2 cellular contexts compared by ENCODE assay signal in the genomic region with DNA sequence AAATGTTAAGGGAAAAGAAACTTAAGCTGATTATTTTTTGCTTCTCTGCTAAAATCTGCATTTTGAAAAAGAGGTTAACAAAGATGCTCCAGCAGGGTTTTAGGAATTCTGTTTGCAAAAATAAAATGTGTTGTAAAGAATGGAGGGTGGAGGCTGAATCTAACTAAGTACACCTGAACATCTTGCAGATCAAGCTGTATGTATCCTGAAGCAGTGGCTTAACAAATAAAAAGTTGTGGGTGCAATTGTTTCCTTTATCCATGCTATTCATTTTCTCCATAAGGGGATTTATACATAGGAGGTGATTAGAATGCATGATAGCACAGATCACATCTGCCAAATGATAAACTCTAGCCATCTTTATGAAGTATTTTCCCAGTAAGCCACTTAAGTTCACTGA.
TF ChIP-seq lines count a peak whose summit lies in the region.

No MANE protein-coding gene starts in this region.

TF ChIP-seq in GM23338, 12 proteins besides CTCF, POLR2A, EP300 and RAD21 (continued from another document):
- TF ChIP-seq, protein P1, sequence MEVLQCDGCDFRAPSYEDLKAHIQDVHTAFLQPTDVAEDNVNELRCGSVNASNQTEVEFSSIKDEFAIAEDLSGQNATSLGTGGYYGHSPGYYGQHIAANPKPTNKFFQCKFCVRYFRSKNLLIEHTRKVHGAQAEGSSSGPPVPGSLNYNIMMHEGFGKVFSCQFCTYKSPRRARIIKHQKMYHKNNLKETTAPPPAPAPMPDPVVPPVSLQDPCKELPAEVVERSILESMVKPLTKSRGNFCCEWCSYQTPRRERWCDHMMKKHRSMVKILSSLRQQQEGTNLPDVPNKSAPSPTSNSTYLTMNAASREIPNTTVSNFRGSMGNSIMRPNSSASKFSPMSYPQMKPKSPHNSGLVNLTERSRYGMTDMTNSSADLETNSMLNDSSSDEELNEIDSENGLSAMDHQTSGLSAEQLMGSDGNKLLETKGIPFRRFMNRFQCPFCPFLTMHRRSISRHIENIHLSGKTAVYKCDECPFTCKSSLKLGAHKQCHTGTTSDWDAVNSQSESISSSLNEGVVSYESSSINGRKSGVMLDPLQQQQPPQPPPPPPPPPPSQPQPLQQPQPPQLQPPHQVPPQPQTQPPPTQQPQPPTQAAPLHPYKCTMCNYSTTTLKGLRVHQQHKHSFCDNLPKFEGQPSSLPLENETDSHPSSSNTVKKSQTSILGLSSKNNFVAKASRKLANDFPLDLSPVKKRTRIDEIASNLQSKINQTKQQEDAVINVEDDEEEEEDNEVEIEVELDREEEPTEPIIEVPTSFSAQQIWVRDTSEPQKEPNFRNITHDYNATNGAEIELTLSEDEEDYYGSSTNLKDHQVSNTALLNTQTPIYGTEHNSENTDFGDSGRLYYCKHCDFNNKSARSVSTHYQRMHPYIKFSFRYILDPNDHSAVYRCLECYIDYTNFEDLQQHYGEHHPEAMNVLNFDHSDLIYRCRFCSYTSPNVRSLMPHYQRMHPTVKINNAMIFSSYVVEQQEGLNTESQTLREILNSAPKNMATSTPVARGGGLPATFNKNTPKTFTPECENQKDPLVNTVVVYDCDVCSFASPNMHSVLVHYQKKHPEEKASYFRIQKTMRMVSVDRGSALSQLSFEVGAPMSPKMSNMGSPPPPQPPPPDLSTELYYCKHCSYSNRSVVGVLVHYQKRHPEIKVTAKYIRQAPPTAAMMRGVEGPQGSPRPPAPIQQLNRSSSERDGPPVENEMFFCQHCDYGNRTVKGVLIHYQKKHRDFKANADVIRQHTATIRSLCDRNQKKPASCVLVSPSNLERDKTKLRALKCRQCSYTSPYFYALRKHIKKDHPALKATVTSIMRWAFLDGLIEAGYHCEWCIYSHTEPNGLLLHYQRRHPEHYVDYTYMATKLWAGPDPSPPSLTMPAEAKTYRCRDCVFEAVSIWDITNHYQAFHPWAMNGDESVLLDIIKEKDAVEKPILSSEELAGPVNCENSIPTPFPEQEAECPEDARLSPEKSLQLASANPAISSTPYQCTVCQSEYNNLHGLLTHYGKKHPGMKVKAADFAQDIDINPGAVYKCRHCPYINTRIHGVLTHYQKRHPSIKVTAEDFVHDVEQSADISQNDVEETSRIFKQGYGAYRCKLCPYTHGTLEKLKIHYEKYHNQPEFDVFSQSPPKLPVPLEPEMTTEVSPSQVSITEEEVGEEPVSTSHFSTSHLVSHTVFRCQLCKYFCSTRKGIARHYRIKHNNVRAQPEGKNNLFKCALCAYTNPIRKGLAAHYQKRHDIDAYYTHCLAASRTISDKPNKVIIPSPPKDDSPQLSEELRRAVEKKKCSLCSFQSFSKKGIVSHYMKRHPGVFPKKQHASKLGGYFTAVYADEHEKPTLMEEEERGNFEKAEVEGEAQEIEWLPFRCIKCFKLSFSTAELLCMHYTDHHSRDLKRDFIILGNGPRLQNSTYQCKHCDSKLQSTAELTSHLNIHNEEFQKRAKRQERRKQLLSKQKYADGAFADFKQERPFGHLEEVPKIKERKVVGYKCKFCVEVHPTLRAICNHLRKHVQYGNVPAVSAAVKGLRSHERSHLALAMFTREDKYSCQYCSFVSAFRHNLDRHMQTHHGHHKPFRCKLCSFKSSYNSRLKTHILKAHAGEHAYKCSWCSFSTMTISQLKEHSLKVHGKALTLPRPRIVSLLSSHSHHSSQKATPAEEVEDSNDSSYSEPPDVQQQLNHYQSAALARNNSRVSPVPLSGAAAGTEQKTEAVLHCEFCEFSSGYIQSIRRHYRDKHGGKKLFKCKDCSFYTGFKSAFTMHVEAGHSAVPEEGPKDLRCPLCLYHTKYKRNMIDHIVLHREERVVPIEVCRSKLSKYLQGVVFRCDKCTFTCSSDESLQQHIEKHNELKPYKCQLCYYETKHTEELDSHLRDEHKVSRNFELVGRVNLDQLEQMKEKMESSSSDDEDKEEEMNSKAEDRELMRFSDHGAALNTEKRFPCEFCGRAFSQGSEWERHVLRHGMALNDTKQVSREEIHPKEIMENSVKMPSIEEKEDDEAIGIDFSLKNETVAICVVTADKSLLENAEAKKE (CRISPR knock-in tag; IDR thresholded peaks at IDR 0.05), result no peak

TF ChIP-seq in WTC11, 78 proteins besides CTCF, POLR2A, EP300 and RAD21 (continued from another document):
- TF ChIP-seq TP53 (CRISPR knock-in tag; IDR thresholded peaks at IDR 0.05) (no peak), CREB1 (CRISPR knock-in tag; IDR thresholded peaks at IDR 0.05) (no peak), SMAD4 (CRISPR knock-in tag; IDR thresholded peaks at IDR 0.05) (no peak), ZNF396 (CRISPR knock-in tag; IDR thresholded peaks at IDR 0.05; ENCODE audit: borderline replicate concordance) (no peak), NR2C2 (CRISPR knock-in tag; IDR thresholded peaks at IDR 0.05) (no peak), PRRX2 (CRISPR knock-in tag; IDR thresholded peaks at IDR 0.05) (no peak), KAT7 (CRISPR knock-in tag; IDR thresholded peaks at IDR 0.05; ENCODE audit: borderline replicate concordance) (no peak), FOXJ3 (CRISPR knock-in tag; IDR thresholded peaks at IDR 0.05; ENCODE audit: borderline replicate concordance) (no peak), HMGA2 (CRISPR knock-in tag; IDR thresholded peaks at IDR 0.05) (no peak), NR3C1 (CRISPR knock-in tag; conservative IDR thresholded peaks at IDR 0.05; ENCODE audit: low read depth) (no peak), ATF1 (CRISPR knock-in tag; IDR thresholded peaks at IDR 0.05) (no peak)
- TF ChIP-seq, protein P2, sequence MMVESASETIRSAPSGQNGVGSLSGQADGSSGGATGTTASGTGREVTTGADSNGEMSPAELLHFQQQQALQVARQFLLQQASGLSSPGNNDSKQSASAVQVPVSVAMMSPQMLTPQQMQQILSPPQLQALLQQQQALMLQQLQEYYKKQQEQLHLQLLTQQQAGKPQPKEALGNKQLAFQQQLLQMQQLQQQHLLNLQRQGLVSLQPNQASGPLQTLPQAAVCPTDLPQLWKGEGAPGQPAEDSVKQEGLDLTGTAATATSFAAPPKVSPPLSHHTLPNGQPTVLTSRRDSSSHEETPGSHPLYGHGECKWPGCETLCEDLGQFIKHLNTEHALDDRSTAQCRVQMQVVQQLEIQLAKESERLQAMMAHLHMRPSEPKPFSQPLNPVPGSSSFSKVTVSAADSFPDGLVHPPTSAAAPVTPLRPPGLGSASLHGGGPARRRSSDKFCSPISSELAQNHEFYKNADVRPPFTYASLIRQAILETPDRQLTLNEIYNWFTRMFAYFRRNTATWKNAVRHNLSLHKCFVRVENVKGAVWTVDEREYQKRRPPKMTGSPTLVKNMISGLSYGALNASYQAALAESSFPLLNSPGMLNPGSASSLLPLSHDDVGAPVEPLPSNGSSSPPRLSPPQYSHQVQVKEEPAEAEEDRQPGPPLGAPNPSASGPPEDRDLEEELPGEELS (CRISPR knock-in tag; IDR thresholded peaks at IDR 0.05), result no peak
- TF ChIP-seq, protein P3, sequence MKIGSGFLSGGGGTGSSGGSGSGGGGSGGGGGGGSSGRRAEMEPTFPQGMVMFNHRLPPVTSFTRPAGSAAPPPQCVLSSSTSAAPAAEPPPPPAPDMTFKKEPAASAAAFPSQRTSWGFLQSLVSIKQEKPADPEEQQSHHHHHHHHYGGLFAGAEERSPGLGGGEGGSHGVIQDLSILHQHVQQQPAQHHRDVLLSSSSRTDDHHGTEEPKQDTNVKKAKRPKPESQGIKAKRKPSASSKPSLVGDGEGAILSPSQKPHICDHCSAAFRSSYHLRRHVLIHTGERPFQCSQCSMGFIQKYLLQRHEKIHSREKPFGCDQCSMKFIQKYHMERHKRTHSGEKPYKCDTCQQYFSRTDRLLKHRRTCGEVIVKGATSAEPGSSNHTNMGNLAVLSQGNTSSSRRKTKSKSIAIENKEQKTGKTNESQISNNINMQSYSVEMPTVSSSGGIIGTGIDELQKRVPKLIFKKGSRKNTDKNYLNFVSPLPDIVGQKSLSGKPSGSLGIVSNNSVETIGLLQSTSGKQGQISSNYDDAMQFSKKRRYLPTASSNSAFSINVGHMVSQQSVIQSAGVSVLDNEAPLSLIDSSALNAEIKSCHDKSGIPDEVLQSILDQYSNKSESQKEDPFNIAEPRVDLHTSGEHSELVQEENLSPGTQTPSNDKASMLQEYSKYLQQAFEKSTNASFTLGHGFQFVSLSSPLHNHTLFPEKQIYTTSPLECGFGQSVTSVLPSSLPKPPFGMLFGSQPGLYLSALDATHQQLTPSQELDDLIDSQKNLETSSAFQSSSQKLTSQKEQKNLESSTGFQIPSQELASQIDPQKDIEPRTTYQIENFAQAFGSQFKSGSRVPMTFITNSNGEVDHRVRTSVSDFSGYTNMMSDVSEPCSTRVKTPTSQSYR (CRISPR knock-in tag; IDR thresholded peaks at IDR 0.05), result no peak
- TF ChIP-seq, protein P4, sequence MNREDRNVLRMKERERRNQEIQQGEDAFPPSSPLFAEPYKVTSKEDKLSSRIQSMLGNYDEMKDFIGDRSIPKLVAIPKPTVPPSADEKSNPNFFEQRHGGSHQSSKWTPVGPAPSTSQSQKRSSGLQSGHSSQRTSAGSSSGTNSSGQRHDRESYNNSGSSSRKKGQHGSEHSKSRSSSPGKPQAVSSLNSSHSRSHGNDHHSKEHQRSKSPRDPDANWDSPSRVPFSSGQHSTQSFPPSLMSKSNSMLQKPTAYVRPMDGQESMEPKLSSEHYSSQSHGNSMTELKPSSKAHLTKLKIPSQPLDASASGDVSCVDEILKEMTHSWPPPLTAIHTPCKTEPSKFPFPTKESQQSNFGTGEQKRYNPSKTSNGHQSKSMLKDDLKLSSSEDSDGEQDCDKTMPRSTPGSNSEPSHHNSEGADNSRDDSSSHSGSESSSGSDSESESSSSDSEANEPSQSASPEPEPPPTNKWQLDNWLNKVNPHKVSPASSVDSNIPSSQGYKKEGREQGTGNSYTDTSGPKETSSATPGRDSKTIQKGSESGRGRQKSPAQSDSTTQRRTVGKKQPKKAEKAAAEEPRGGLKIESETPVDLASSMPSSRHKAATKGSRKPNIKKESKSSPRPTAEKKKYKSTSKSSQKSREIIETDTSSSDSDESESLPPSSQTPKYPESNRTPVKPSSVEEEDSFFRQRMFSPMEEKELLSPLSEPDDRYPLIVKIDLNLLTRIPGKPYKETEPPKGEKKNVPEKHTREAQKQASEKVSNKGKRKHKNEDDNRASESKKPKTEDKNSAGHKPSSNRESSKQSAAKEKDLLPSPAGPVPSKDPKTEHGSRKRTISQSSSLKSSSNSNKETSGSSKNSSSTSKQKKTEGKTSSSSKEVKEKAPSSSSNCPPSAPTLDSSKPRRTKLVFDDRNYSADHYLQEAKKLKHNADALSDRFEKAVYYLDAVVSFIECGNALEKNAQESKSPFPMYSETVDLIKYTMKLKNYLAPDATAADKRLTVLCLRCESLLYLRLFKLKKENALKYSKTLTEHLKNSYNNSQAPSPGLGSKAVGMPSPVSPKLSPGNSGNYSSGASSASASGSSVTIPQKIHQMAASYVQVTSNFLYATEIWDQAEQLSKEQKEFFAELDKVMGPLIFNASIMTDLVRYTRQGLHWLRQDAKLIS (CRISPR knock-in tag; IDR thresholded peaks at IDR 0.05; ENCODE audit: borderline replicate concordance), result no peak
